In the genomic region with DNA sequence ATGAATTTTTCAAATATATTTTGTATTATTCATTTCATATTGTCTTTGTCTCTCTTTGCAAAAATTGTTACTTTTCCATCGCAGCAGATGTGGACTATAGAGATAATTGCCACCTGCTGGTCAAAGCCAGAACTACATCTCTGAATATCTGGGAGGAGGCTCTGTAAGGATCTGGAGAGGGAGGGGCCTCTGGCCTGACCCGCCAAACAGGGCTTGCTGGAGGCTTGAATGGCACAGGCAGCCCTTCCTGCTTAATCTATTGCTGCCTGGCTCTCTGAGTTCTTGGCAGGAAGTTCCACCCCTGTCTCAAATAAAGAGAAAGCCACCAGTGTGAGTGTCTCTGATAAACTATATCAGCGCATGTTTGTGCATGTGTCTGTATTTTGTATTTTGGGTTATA, we compare ENCODE assay signal across 8 cellular contexts.
A peak's percentile ranks its signal among the peaks of the same experiment; 100 is the strongest.
DNase-seq lines count a peak whose midpoint lies in the region; ATAC-seq and TF ChIP-seq lines count a peak whose summit lies in the region.

No MANE protein-coding gene starts in this region.

- BruUV-seq in Calu3 (replicated peaks; lab: Mats Ljungman, UMichigan): no TSS peak

- H3K36me3 Mint-ChIP-seq in Calu3 (ENCODE audit: insufficient read depth, unreplicated experiment): no peaks in the 10 kb centered on the region
- no peaks in the 10 kb centered on the region for H3K36me3 Mint-ChIP-seq in effector memory CD8-positive, alpha-beta T cell (ENCODE audit: insufficient read depth)
- H3K36me3 Mint-ChIP-seq in memory B cell: no peaks in the 10 kb centered on the region

- H3K4me1 Mint-ChIP-seq in Calu3 (ENCODE audit: low read depth, unreplicated experiment): no peaks in the 10 kb centered on the region
- no peaks in the 10 kb centered on the region for H3K4me1 Mint-ChIP-seq in effector memory CD8-positive, alpha-beta T cell (ENCODE audit: low read depth in 2 of 2)
- H3K4me1 Mint-ChIP-seq in memory B cell: no peaks in the 10 kb centered on the region

- CTCF ChIA-PET in Calu3 (lab: Charles Lee): no interaction called here

- H3K4me3 Mint-ChIP-seq in Calu3 (ENCODE audit: low read depth, unreplicated experiment) (no peak overlapping the region), memory B cell (peak overlapping the region; percentile 21)
- H3K4me3 Mint-ChIP-seq in effector memory CD8-positive, alpha-beta T cell: peak overlapping the region; percentile 27 to 33

- ATAC-seq in GM21423 (IDR thresholded peaks at IDR 0.05; ENCODE audit: unreplicated experiment) (peak; percentile 100), memory B cell (ENCODE audit: low read depth) (peak; percentile 98)
- peak; percentile 99 for ATAC-seq in effector memory CD8-positive, alpha-beta T cell (replicated peaks)

- no peak for TF ChIP-seq CTCF in Calu3 (IDR thresholded peaks at IDR 0.05; ENCODE audit: unreplicated experiment)

- peaks cover 12% of the 10 kb centered on the region for H3K27me3 Mint-ChIP-seq in Calu3 (ENCODE audit: unreplicated experiment)
- no peaks in the 10 kb centered on the region for H3K27me3 Mint-ChIP-seq in effector memory CD8-positive, alpha-beta T cell
- no peaks in the 10 kb centered on the region for H3K27me3 Mint-ChIP-seq in memory B cell

- intact Hi-C loops in Calu3 (cut with micrococcal nuclease; ENCODE audit: unreplicated experiment): loop anchor here (1.0 to 5.0 kb wide), 2 partner anchors 202 to 384 kb away; no protein-coding TSS in a partner anchor

- DNase-seq in Calu3: peak; percentile 83
- DNase-seq in HT-29 (ENCODE audit: low spot score): peak; percentile 96
- peak; percentile 53 to 76 for DNase-seq in NOMO-1 (lab: John Stamatoyannopoulos, UW; ENCODE audit: unreplicated experiment in 2 of 2)
- peak; percentile 83 for DNase-seq in activated CD8-positive, alpha-beta memory T cell treated with anti-CD3 and anti-CD28 coated beads for 24 hours
- peak; percentile 79 to 83 (median 81) for DNase-seq in effector memory CD8-positive, alpha-beta T cell
- peak; percentile 67 to 74 for DNase-seq in memory B cell (ENCODE audit: low spot score in 2 of 2)
- peak; percentile 53 to 64 for DNase-seq in stimulated activated CD8-positive, alpha-beta memory T cell treated with anti-CD3 and anti-CD28 coated beads, Interleukin-15, amount 100 ng/mL, for 48 hours (ENCODE audit: low read depth in 2 of 2)

- H3K27ac Mint-ChIP-seq in Calu3 (ENCODE audit: unreplicated experiment): no peak overlapping the region
- H3K27ac Mint-ChIP-seq in effector memory CD8-positive, alpha-beta T cell: no peak overlapping the region
- H3K27ac Mint-ChIP-seq in memory B cell: no peak overlapping the region

- H3K9me3 Mint-ChIP-seq in Calu3 (ENCODE audit: low read depth, unreplicated experiment): no peaks in the 10 kb centered on the region
- H3K9me3 Mint-ChIP-seq in effector memory CD8-positive, alpha-beta T cell: no peaks in the 10 kb centered on the region
- H3K9me3 Mint-ChIP-seq in memory B cell: no peaks in the 10 kb centered on the region

Comparison
In these comparisons a context has a peak if more than half of its experiments do, and no peak if none do; other contexts are left out.
1. Peak in every context shown above with its lines: DNase-seq and ATAC-seq.